In the genomic region with DNA sequence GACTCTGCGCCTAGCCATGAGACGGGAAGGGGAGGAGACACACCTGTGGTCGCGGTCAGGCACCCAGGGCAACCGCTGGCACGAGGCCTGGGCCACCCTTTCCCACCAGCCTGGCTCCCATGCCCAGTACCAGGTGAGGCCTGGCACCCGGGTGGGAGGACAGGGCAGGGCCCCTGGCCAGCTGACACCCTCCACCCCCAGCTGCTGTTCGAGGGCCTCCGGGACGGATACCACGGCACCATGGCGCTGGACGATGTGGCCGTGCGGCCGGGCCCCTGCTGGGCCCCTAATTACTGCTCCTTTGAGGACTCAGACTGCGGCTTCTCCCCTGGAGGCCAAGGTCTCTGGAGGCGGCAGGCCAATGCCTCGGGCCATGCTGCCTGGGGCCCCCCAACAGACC, we compare ENCODE assay signal across 21 cellular contexts. TPM values are rescaled to one million over a fixed set of nuclear protein-coding genes. Genes with fewer than 3 reads are reported as not detected.
DNase-seq lines count a peak whose midpoint lies in the region; ATAC-seq, FAIRE-seq and TF ChIP-seq lines count a peak whose summit lies in the region.
"Had no signal": no experiment of that assay in that cellular context is flagged by ENCODE, and none has a peak within 500 bp of the region (broad histone marks: within the 10 kb centered on the region; RNA-seq: fewer than 3 reads in every experiment).

No MANE protein-coding gene starts in this region.

- TF ChIP-seq POLR2A in HepG2 (IDR thresholded peaks at IDR 0.05; ENCODE audit: insufficient read depth in 1 of 2, low read depth in 2 of 2, low read length in 2 of 2) = no peak

- ATAC-seq in T-helper 17 cell (no peak), HepG2 (no peak), HG03521 (IDR thresholded peaks at IDR 0.05; ENCODE audit: unreplicated experiment) (no peak)
- no peak for ATAC-seq in stimulated activated naive B cell treated with anti-CD40 and anti-IgM and Interleukin-4, amounts not matched to agents 10 μg/mL and 1 μg/mL and 100 μg/mL, for 72 hours (replicated peaks)
- ATAC-seq: naive thymus-derived CD8-positive, alpha-beta T cell had no signal

- CTCF ChIA-PET in activated naive CD4-positive, alpha-beta T cell treated with anti-CD3 and anti-CD28 coated beads, Interleukin-2, amount 10 ng/mL, durations not matched to agents 7 days and 5 days (lab: Charles Lee) = no interaction called here
- CTCF ChIA-PET in HepG2 (lab: Yijun Ruan, JAX; ENCODE audit: low intra/inter-chr PET ratio, low total read pairs) = no interaction called here

- peaks cover 26% of the 10 kb centered on the region for H3K4me1 ChIP-seq in HepG2 (ENCODE audit: insufficient read depth, low read length)

- no peak overlapping the region for H3K4me3 Mint-ChIP-seq in activated naive CD4-positive, alpha-beta T cell treated with anti-CD3 and anti-CD28 coated beads, Interleukin-2, amount 10 ng/mL, durations not matched to agents 7 days and 5 days
- H3K4me3 Mint-ChIP-seq in T-helper 17 cell = no peak overlapping the region
- no peak overlapping the region for H3K4me3 Mint-ChIP-seq in stimulated activated naive B cell treated with anti-CD40 and anti-IgM and Interleukin-4, amounts not matched to agents 10 μg/mL and 1 μg/mL and 100 μg/mL, for 72 hours
- H3K4me3 Mint-ChIP-seq: activated CD4-positive, alpha-beta T cell treated with anti-CD3 and anti-CD28 coated beads, Interleukin-2, amount 10 ng/mL, durations not matched to agents 7 days and 5 days; activated naive CD4-positive, alpha-beta T cell treated with anti-CD3 and anti-CD28 coated beads, Interleukin-2, amount 50 U/mL, for 24 hours; CD4-positive, alpha-beta T cell; naive thymus-derived CD8-positive, alpha-beta T cell had no signal

- POLR2A ChIA-PET in HepG2 (lab: Yijun Ruan, JAX) = interaction anchor here (1.1 to 5.0 kb wide), 3 partner anchors 9 to 25 kb away, joined by 3 to 29 read pairs (median 5); partner anchors contain the start of gene EDF1

- TF ChIP-seq CTCF in HepG2 (CRISPR knock-in tag; IDR thresholded peaks at IDR 0.05) = no peak

- peak; percentile 10 for DNase-seq in activated naive CD4-positive, alpha-beta T cell treated with anti-CD3 and anti-CD28 coated beads, Interleukin-2, amount 50 U/mL, for 16 hours
- no peak for DNase-seq in activated naive CD4-positive, alpha-beta T cell treated with anti-CD3 and anti-CD28 coated beads, Interleukin-2, amount 10 ng/mL, durations not matched to agents 7 days and 5 days
- peak in 2 of 3 donors; percentile 1 to 9 for DNase-seq in T-helper 17 cell
- DNase-seq in HepG2 (ENCODE audit: low spot score) = no peak
- no peak for DNase-seq in stimulated activated naive B cell treated with anti-CD40 and anti-IgM and Interleukin-4, amounts not matched to agents 10 μg/mL and 1 μg/mL and 100 μg/mL, for 72 hours
- no peak for DNase-seq in NCI-H2107 (lab: John Stamatoyannopoulos, UW)
- no peak for DNase-seq in cerebellar nuclear complex (lab: John Stamatoyannopoulos, UW)
- DNase-seq: activated CD4-positive, alpha-beta T cell treated with anti-CD3 and anti-CD28 coated beads, Interleukin-2, amount 10 ng/mL, durations not matched to agents 7 days and 5 days; CD4-positive, alpha-beta T cell; mammary epithelial cell; NCI-H510A; stimulated activated CD4-positive, alpha-beta T cell treated with anti-CD3 and anti-CD28 coated beads, Interleukin-4, amount 100 ng/mL, for 4 hours; SW 1271 had no signal

- in situ Hi-C loops in HepG2 (cut with HindIII; ENCODE audit: extremely low pct_ligation_motif_present, low pct_unique_long_range_greater_than_20kb) = no loop called here

- H3K27me3 ChIP-seq in HepG2 (ENCODE audit: control insufficient read depth in 1 of 2, insufficient read depth in 2 of 2, low read length in 2 of 2) = no peaks in the 10 kb centered on the region
- H3K27me3 ChIP-seq: suprapubic skin had no signal

- H3K9me3 Mint-ChIP-seq in activated naive CD4-positive, alpha-beta T cell treated with anti-CD3 and anti-CD28 coated beads, Interleukin-2, amount 10 ng/mL, durations not matched to agents 7 days and 5 days = no peaks in the 10 kb centered on the region
- no peaks in the 10 kb centered on the region for H3K9me3 Mint-ChIP-seq in stimulated activated naive B cell treated with anti-CD40 and anti-IgM and Interleukin-4, amounts not matched to agents 10 μg/mL and 1 μg/mL and 100 μg/mL, for 72 hours
- H3K9me3 Mint-ChIP-seq: activated CD4-positive, alpha-beta T cell treated with anti-CD3 and anti-CD28 coated beads, Interleukin-2, amount 10 ng/mL, durations not matched to agents 7 days and 5 days; activated naive CD4-positive, alpha-beta T cell treated with anti-CD3 and anti-CD28 coated beads, Interleukin-2, amount 50 U/mL, for 24 hours; CD4-positive, alpha-beta T cell; naive thymus-derived CD8-positive, alpha-beta T cell had no signal

- H3K27ac ChIP-seq in HepG2 (ENCODE audit: extremely low read length, insufficient read depth, low read length) = no peak overlapping the region
- H3K27ac ChIP-seq: coronary artery, KMS-11, suprapubic skin had no signal

- no peaks in the 10 kb centered on the region for H3K9me3 ChIP-seq in T-helper 17 cell (ENCODE audit: control insufficient read depth, low read length, poor library complexity, severe bottlenecking)
- H3K9me3 ChIP-seq in HepG2 (ENCODE audit: low read length) = no peaks in the 10 kb centered on the region
- H3K9me3 ChIP-seq: suprapubic skin had no signal

- FAIRE-seq in HepG2 (lab: Jason Lieb, UNC) = no peak
- FAIRE-seq: TTC549 had no signal

- H3K79me2 ChIP-seq in HepG2 (ENCODE audit: insufficient read depth, low read length) = no peaks in the 10 kb centered on the region

- H3K27me3 Mint-ChIP-seq in activated naive CD4-positive, alpha-beta T cell treated with anti-CD3 and anti-CD28 coated beads, Interleukin-2, amount 10 ng/mL, durations not matched to agents 7 days and 5 days = no peaks in the 10 kb centered on the region
- no peaks in the 10 kb centered on the region for H3K27me3 Mint-ChIP-seq in T-helper 17 cell
- no peaks in the 10 kb centered on the region for H3K27me3 Mint-ChIP-seq in stimulated activated naive B cell treated with anti-CD40 and anti-IgM and Interleukin-4, amounts not matched to agents 10 μg/mL and 1 μg/mL and 100 μg/mL, for 72 hours
- H3K27me3 Mint-ChIP-seq: activated CD4-positive, alpha-beta T cell treated with anti-CD3 and anti-CD28 coated beads, Interleukin-2, amount 10 ng/mL, durations not matched to agents 7 days and 5 days; activated naive CD4-positive, alpha-beta T cell treated with anti-CD3 and anti-CD28 coated beads, Interleukin-2, amount 50 U/mL, for 24 hours; CD4-positive, alpha-beta T cell; naive thymus-derived CD8-positive, alpha-beta T cell had no signal

- no peak overlapping the region for H3K4me3 ChIP-seq in HepG2 (replicated peaks in 1 of 3; ENCODE audit: insufficient read depth in 1 of 3, low read depth in 2 of 3, low read length in 3 of 3)
- H3K4me3 ChIP-seq: coronary artery, skin epidermis, suprapubic skin had no signal

- WGBS in HepG2 (ENCODE audit: low lambda C conversion rate) = 93% methylated on average over 6 of the region's 19 CpGs

- H4K20me1 ChIP-seq in HepG2 (ENCODE audit: insufficient read depth, low read length) = no peaks in the 10 kb centered on the region

- peaks cover 3% of the 10 kb centered on the region for H3K36me3 Mint-ChIP-seq in activated naive CD4-positive, alpha-beta T cell treated with anti-CD3 and anti-CD28 coated beads, Interleukin-2, amount 10 ng/mL, durations not matched to agents 7 days and 5 days
- H3K36me3 Mint-ChIP-seq in T-helper 17 cell (ENCODE audit: low read depth) = no peaks in the 10 kb centered on the region
- peaks cover 4 to 10% of the 10 kb centered on the region in 2 donors for H3K36me3 Mint-ChIP-seq in stimulated activated naive B cell treated with anti-CD40 and anti-IgM and Interleukin-4, amounts not matched to agents 10 μg/mL and 1 μg/mL and 100 μg/mL, for 72 hours
- H3K36me3 Mint-ChIP-seq: activated naive CD4-positive, alpha-beta T cell treated with anti-CD3 and anti-CD28 coated beads, Interleukin-2, amount 50 U/mL, for 24 hours had no signal

- H2AFZ ChIP-seq in HepG2 (ENCODE audit: low read length) = no peak overlapping the region

- no peak overlapping the region for H3K9ac ChIP-seq in HepG2 (ENCODE audit: insufficient read depth, low read depth, low read length)
- H3K9ac ChIP-seq: KMS-11 had no signal

- no peaks in the 10 kb centered on the region for H3K4me1 Mint-ChIP-seq in activated naive CD4-positive, alpha-beta T cell treated with anti-CD3 and anti-CD28 coated beads, Interleukin-2, amount 10 ng/mL, durations not matched to agents 7 days and 5 days
- no peaks in the 10 kb centered on the region for H3K4me1 Mint-ChIP-seq in T-helper 17 cell
- peaks cover 4 to 10% of the 10 kb centered on the region in 2 donors for H3K4me1 Mint-ChIP-seq in stimulated activated naive B cell treated with anti-CD40 and anti-IgM and Interleukin-4, amounts not matched to agents 10 μg/mL and 1 μg/mL and 100 μg/mL, for 72 hours
- H3K4me1 Mint-ChIP-seq: activated CD4-positive, alpha-beta T cell treated with anti-CD3 and anti-CD28 coated beads, Interleukin-2, amount 10 ng/mL, durations not matched to agents 7 days and 5 days; activated naive CD4-positive, alpha-beta T cell treated with anti-CD3 and anti-CD28 coated beads, Interleukin-2, amount 50 U/mL, for 24 hours had no signal

- H3K27ac Mint-ChIP-seq in activated naive CD4-positive, alpha-beta T cell treated with anti-CD3 and anti-CD28 coated beads, Interleukin-2, amount 10 ng/mL, durations not matched to agents 7 days and 5 days = no peak overlapping the region
- H3K27ac Mint-ChIP-seq in T-helper 17 cell = no peak overlapping the region
- peak overlapping the region; percentile 84 for H3K27ac Mint-ChIP-seq in stimulated activated naive B cell treated with anti-CD40 and anti-IgM and Interleukin-4, amounts not matched to agents 10 μg/mL and 1 μg/mL and 100 μg/mL, for 72 hours
- H3K27ac Mint-ChIP-seq: activated CD4-positive, alpha-beta T cell treated with anti-CD3 and anti-CD28 coated beads, Interleukin-2, amount 10 ng/mL, durations not matched to agents 7 days and 5 days; activated naive CD4-positive, alpha-beta T cell treated with anti-CD3 and anti-CD28 coated beads, Interleukin-2, amount 50 U/mL, for 24 hours; CD4-positive, alpha-beta T cell; naive thymus-derived CD8-positive, alpha-beta T cell had no signal

- no peak overlapping the region for H3K4me2 ChIP-seq in HepG2 (ENCODE audit: low read depth, low read length)
- H3K4me2 ChIP-seq: KMS-11 had no signal

- TF ChIP-seq EP300 in HepG2 (IDR thresholded peaks at IDR 0.05; ENCODE audit: low read depth in 2 of 2, low read length in 2 of 2) (no peak), HepG2 (CRISPR knock-in tag; IDR thresholded peaks at IDR 0.05; ENCODE audit: borderline replicate concordance) (no peak)

- no peak for TF ChIP-seq RAD21 in HepG2 (CRISPR knock-in tag; IDR thresholded peaks at IDR 0.05)

- no TSS peak for BruUV-seq in HepG2 (replicated peaks; lab: Mats Ljungman, UMichigan)

- H3K36me3 ChIP-seq in HepG2 (replicated peaks in 1 of 2; ENCODE audit: control insufficient read depth in 1 of 2, insufficient read depth in 2 of 2, low read length in 2 of 2) = peaks cover 7 to 16% of the 10 kb centered on the region in 2 experiments

- intact Hi-C loops in HepG2 (cut with micrococcal nuclease; ENCODE audit: unreplicated experiment) = no loop called here

RNA-seq across cellular contexts. Expression of gene MAMDC4, which starts 5.0 kb away (rescaled TPM):
- total RNA-seq in T-helper 17 cell (1 to 10 TPM; 3.4 TPM), HepG2 (2016; rRNA removed; fragmentation: Illumina TruSeq; extraction: Trizol) (1.2 and 6.0 TPM in 2 replicates)
- 1.7 and 2.2 TPM in 2 replicates for total RNA-seq in HepG2 (2016; cell fraction: cytosol; rRNA removed; fragmentation: Illumina TruSeq; extraction: Trizol; ENCODE audit: low read depth)
- 1.0 and 7.5 TPM in 2 replicates for total RNA-seq in HepG2 (2016; cell fraction: insoluble cytoplasmic fraction; rRNA removed; fragmentation: Illumina TruSeq; extraction: Trizol)
- 0.83 and 1.1 TPM in 2 replicates for total RNA-seq in HepG2 (2016; cell fraction: membrane; rRNA removed; fragmentation: Illumina TruSeq; extraction: Trizol)
- 7.7 and 10.7 TPM in 2 replicates for total RNA-seq in HepG2 (2016; cell fraction: nucleus; rRNA removed; fragmentation: Illumina TruSeq; extraction: Trizol)
- polyA plus RNA-seq in HepG2 (2011; rRNA removed) = 6.8 and 7.9 TPM in 2 replicates
- 1.2 and 2.6 TPM in 2 replicates for polyA plus RNA-seq in HepG2 (2011; cell fraction: cytosol; rRNA removed)
- polyA plus RNA-seq in HepG2 (2011; cell fraction: nucleus; rRNA removed) = 170 and 232 TPM in 2 replicates
- 6.5 and 6.7 TPM in 2 replicates for polyA plus RNA-seq in HepG2 (2012)
- polyA plus RNA-seq in HepG2 (2016; cell fraction: cytosol; fragmentation: Illumina TruSeq; extraction: Trizol; ENCODE audit: low read depth) = 0.48 and 0.49 TPM in 2 replicates
- 1.2 and 1.3 TPM in 2 replicates for polyA plus RNA-seq in HepG2 (2016; cell fraction: insoluble cytoplasmic fraction; fragmentation: Illumina TruSeq; extraction: Trizol; ENCODE audit: low read depth)
- 0.57 and 0.68 TPM in 2 replicates for polyA plus RNA-seq in HepG2 (2016; cell fraction: membrane; fragmentation: Illumina TruSeq; extraction: Trizol; ENCODE audit: low read depth)
- 32.1 and 33.9 TPM in 2 replicates for polyA plus RNA-seq in HepG2 (2016; cell fraction: nucleus; fragmentation: Illumina TruSeq; extraction: Trizol; ENCODE audit: insufficient read depth, low read depth)
- 0.96 and 2.4 TPM in 2 replicates for polyA minus RNA-seq in HepG2 (2011; rRNA and poly(A)+ RNA removed; ENCODE audit: low replicate concordance)
- 0.69 and 1.2 TPM in 2 replicates for polyA minus RNA-seq in HepG2 (2011; cell fraction: cytosol; rRNA and poly(A)+ RNA removed)
- 8.8 and 10.9 TPM in 2 replicates for polyA minus RNA-seq in HepG2 (2011; cell fraction: nucleus; rRNA and poly(A)+ RNA removed)

RNA-seq across cellular contexts. Expression of gene PHPT1, which starts 8.0 kb away (rescaled TPM):
- total RNA-seq in T-helper 17 cell = 10 to 100 TPM; 33.8 to 36.2 TPM
- total RNA-seq in HepG2 (2016; rRNA removed; fragmentation: Illumina TruSeq; extraction: Trizol) = 155 and 192 TPM in 2 replicates
- total RNA-seq in HepG2 (2016; cell fraction: cytosol; rRNA removed; fragmentation: Illumina TruSeq; extraction: Trizol; ENCODE audit: low read depth) = 102 and 115 TPM in 2 replicates
- total RNA-seq in HepG2 (2016; cell fraction: insoluble cytoplasmic fraction; rRNA removed; fragmentation: Illumina TruSeq; extraction: Trizol) = 166 and 201 TPM in 2 replicates
- total RNA-seq in HepG2 (2016; cell fraction: membrane; rRNA removed; fragmentation: Illumina TruSeq; extraction: Trizol) = 119 and 147 TPM in 2 replicates
- 76.8 and 86.8 TPM in 2 replicates for total RNA-seq in HepG2 (2016; cell fraction: nucleus; rRNA removed; fragmentation: Illumina TruSeq; extraction: Trizol)
- 184 and 189 TPM in 2 replicates for polyA plus RNA-seq in HepG2 (2011; rRNA removed)
- polyA plus RNA-seq in HepG2 (2011; cell fraction: cytosol; rRNA removed) = 184 and 289 TPM in 2 replicates
- 352 and 483 TPM in 2 replicates for polyA plus RNA-seq in HepG2 (2011; cell fraction: nucleus; rRNA removed)
- polyA plus RNA-seq in HepG2 (2012) = 109 and 121 TPM in 2 replicates
- polyA plus RNA-seq in HepG2 (2016; cell fraction: cytosol; fragmentation: Illumina TruSeq; extraction: Trizol; ENCODE audit: low read depth) = 97.4 and 122 TPM in 2 replicates
- polyA plus RNA-seq in HepG2 (2016; cell fraction: insoluble cytoplasmic fraction; fragmentation: Illumina TruSeq; extraction: Trizol; ENCODE audit: low read depth) = 136 and 146 TPM in 2 replicates
- polyA plus RNA-seq in HepG2 (2016; cell fraction: membrane; fragmentation: Illumina TruSeq; extraction: Trizol; ENCODE audit: low read depth) = 95.2 and 109 TPM in 2 replicates
- 167 and 176 TPM in 2 replicates for polyA plus RNA-seq in HepG2 (2016; cell fraction: nucleus; fragmentation: Illumina TruSeq; extraction: Trizol; ENCODE audit: insufficient read depth, low read depth)
- polyA minus RNA-seq in HepG2 (2011; rRNA and poly(A)+ RNA removed; ENCODE audit: low replicate concordance) = 32.0 and 34.3 TPM in 2 replicates
- polyA minus RNA-seq in HepG2 (2011; cell fraction: cytosol; rRNA and poly(A)+ RNA removed) = 21.5 and 26.7 TPM in 2 replicates
- polyA minus RNA-seq in HepG2 (2011; cell fraction: nucleus; rRNA and poly(A)+ RNA removed) = 33.4 and 39.9 TPM in 2 replicates

RNA-seq across cellular contexts. Expression of gene EDF1, which starts 8.9 kb away (rescaled TPM):
- total RNA-seq in T-helper 17 cell (100 to 1,000 TPM; 212 to 224 TPM), HepG2 (2016; rRNA removed; fragmentation: Illumina TruSeq; extraction: Trizol) (379 and 474 TPM in 2 replicates)
- total RNA-seq in HepG2 (2016; cell fraction: cytosol; rRNA removed; fragmentation: Illumina TruSeq; extraction: Trizol; ENCODE audit: low read depth) = 152 and 180 TPM in 2 replicates
- 390 and 529 TPM in 2 replicates for total RNA-seq in HepG2 (2016; cell fraction: insoluble cytoplasmic fraction; rRNA removed; fragmentation: Illumina TruSeq; extraction: Trizol)
- total RNA-seq in HepG2 (2016; cell fraction: membrane; rRNA removed; fragmentation: Illumina TruSeq; extraction: Trizol) = 186 and 193 TPM in 2 replicates
- 157 and 160 TPM in 2 replicates for total RNA-seq in HepG2 (2016; cell fraction: nucleus; rRNA removed; fragmentation: Illumina TruSeq; extraction: Trizol)
- polyA plus RNA-seq in HepG2 (2011; rRNA removed) = 235 and 269 TPM in 2 replicates
- polyA plus RNA-seq in HepG2 (2011; cell fraction: cytosol; rRNA removed) = 392 and 430 TPM in 2 replicates
- 129 and 177 TPM in 2 replicates for polyA plus RNA-seq in HepG2 (2011; cell fraction: nucleus; rRNA removed)
- 257 and 326 TPM in 2 replicates for polyA plus RNA-seq in HepG2 (2012)
- polyA plus RNA-seq in HepG2 (2016; cell fraction: cytosol; fragmentation: Illumina TruSeq; extraction: Trizol; ENCODE audit: low read depth) = 191 and 202 TPM in 2 replicates
- 553 and 620 TPM in 2 replicates for polyA plus RNA-seq in HepG2 (2016; cell fraction: insoluble cytoplasmic fraction; fragmentation: Illumina TruSeq; extraction: Trizol; ENCODE audit: low read depth)
- 198 and 200 TPM in 2 replicates for polyA plus RNA-seq in HepG2 (2016; cell fraction: membrane; fragmentation: Illumina TruSeq; extraction: Trizol; ENCODE audit: low read depth)
- 307 and 322 TPM in 2 replicates for polyA plus RNA-seq in HepG2 (2016; cell fraction: nucleus; fragmentation: Illumina TruSeq; extraction: Trizol; ENCODE audit: insufficient read depth, low read depth)
- 34.3 and 99.7 TPM in 2 replicates for polyA minus RNA-seq in HepG2 (2011; rRNA and poly(A)+ RNA removed; ENCODE audit: low replicate concordance)
- 87.8 and 91.0 TPM in 2 replicates for polyA minus RNA-seq in HepG2 (2011; cell fraction: cytosol; rRNA and poly(A)+ RNA removed)
- polyA minus RNA-seq in HepG2 (2011; cell fraction: nucleus; rRNA and poly(A)+ RNA removed) = 84.2 and 94.6 TPM in 2 replicates

RNA-seq across cellular contexts. Expression of gene AJM1, which starts 14.9 kb away (rescaled TPM):
- total RNA-seq in T-helper 17 cell (1 to 10 TPM; 2.9 to 3.7 TPM), HepG2 (2016; rRNA removed; fragmentation: Illumina TruSeq; extraction: Trizol) (0.48 and 1.1 TPM in 2 replicates)
- total RNA-seq in HepG2 (2016; cell fraction: cytosol; rRNA removed; fragmentation: Illumina TruSeq; extraction: Trizol; ENCODE audit: low read depth) = 0.61 and 0.71 TPM in 2 replicates
- total RNA-seq in HepG2 (2016; cell fraction: insoluble cytoplasmic fraction; rRNA removed; fragmentation: Illumina TruSeq; extraction: Trizol) = 0.30 and 1.00 TPM in 2 replicates
- total RNA-seq in HepG2 (2016; cell fraction: membrane; rRNA removed; fragmentation: Illumina TruSeq; extraction: Trizol) = 0.59 and 0.90 TPM in 2 replicates
- total RNA-seq in HepG2 (2016; cell fraction: nucleus; rRNA removed; fragmentation: Illumina TruSeq; extraction: Trizol) = 1.0 TPM in 2 replicates
- 1.2 and 1.4 TPM in 2 replicates for polyA plus RNA-seq in HepG2 (2011; rRNA removed)
- polyA plus RNA-seq in HepG2 (2011; cell fraction: cytosol; rRNA removed) = 0.45 and 0.97 TPM in 2 replicates
- polyA plus RNA-seq in HepG2 (2011; cell fraction: nucleus; rRNA removed) = 22.1 and 27.9 TPM in 2 replicates
- 2.2 TPM in 2 replicates for polyA plus RNA-seq in HepG2 (2012)
- 0.40 and 0.78 TPM in 2 replicates for polyA plus RNA-seq in HepG2 (2016; cell fraction: cytosol; fragmentation: Illumina TruSeq; extraction: Trizol; ENCODE audit: low read depth)
- 0.61 and 0.74 TPM in 2 replicates for polyA plus RNA-seq in HepG2 (2016; cell fraction: insoluble cytoplasmic fraction; fragmentation: Illumina TruSeq; extraction: Trizol; ENCODE audit: low read depth)
- 0.52 and 0.76 TPM in 2 replicates for polyA plus RNA-seq in HepG2 (2016; cell fraction: membrane; fragmentation: Illumina TruSeq; extraction: Trizol; ENCODE audit: low read depth)
- 4.1 and 4.6 TPM in 2 replicates for polyA plus RNA-seq in HepG2 (2016; cell fraction: nucleus; fragmentation: Illumina TruSeq; extraction: Trizol; ENCODE audit: insufficient read depth, low read depth)
- polyA minus RNA-seq in HepG2 (2011; rRNA and poly(A)+ RNA removed; ENCODE audit: low replicate concordance) = 0.77 and 1.1 TPM in 2 replicates
- polyA minus RNA-seq in HepG2 (2011; cell fraction: cytosol; rRNA and poly(A)+ RNA removed) = 1.5 and 1.8 TPM in 2 replicates
- polyA minus RNA-seq in HepG2 (2011; cell fraction: nucleus; rRNA and poly(A)+ RNA removed) = 3.0 and 3.3 TPM in 2 replicates

RNA-seq across cellular contexts. Expression of gene TRAF2, which starts 29.1 kb away (rescaled TPM):
- total RNA-seq in T-helper 17 cell (10 to 100 TPM; 20.8 to 21.4 TPM), HepG2 (2016; rRNA removed; fragmentation: Illumina TruSeq; extraction: Trizol) (13.4 and 13.6 TPM in 2 replicates)
- 2.6 and 2.9 TPM in 2 replicates for total RNA-seq in HepG2 (2016; cell fraction: cytosol; rRNA removed; fragmentation: Illumina TruSeq; extraction: Trizol; ENCODE audit: low read depth)
- total RNA-seq in HepG2 (2016; cell fraction: insoluble cytoplasmic fraction; rRNA removed; fragmentation: Illumina TruSeq; extraction: Trizol) = 12.1 and 13.9 TPM in 2 replicates
- 4.8 and 6.0 TPM in 2 replicates for total RNA-seq in HepG2 (2016; cell fraction: membrane; rRNA removed; fragmentation: Illumina TruSeq; extraction: Trizol)
- total RNA-seq in HepG2 (2016; cell fraction: nucleus; rRNA removed; fragmentation: Illumina TruSeq; extraction: Trizol) = 10.7 and 13.3 TPM in 2 replicates
- 12.4 and 15.5 TPM in 2 replicates for polyA plus RNA-seq in HepG2 (2011; rRNA removed)
- polyA plus RNA-seq in HepG2 (2011; cell fraction: cytosol; rRNA removed) = 8.6 and 12.5 TPM in 2 replicates
- 30.8 and 35.5 TPM in 2 replicates for polyA plus RNA-seq in HepG2 (2011; cell fraction: nucleus; rRNA removed)
- polyA plus RNA-seq in HepG2 (2012) = 7.0 and 8.7 TPM in 2 replicates
- 1.7 and 2.3 TPM in 2 replicates for polyA plus RNA-seq in HepG2 (2016; cell fraction: cytosol; fragmentation: Illumina TruSeq; extraction: Trizol; ENCODE audit: low read depth)
- 11.2 and 13.9 TPM in 2 replicates for polyA plus RNA-seq in HepG2 (2016; cell fraction: insoluble cytoplasmic fraction; fragmentation: Illumina TruSeq; extraction: Trizol; ENCODE audit: low read depth)
- polyA plus RNA-seq in HepG2 (2016; cell fraction: membrane; fragmentation: Illumina TruSeq; extraction: Trizol; ENCODE audit: low read depth) = 3.5 and 4.0 TPM in 2 replicates
- polyA plus RNA-seq in HepG2 (2016; cell fraction: nucleus; fragmentation: Illumina TruSeq; extraction: Trizol; ENCODE audit: insufficient read depth, low read depth) = 24.7 and 26.6 TPM in 2 replicates
- 25.6 and 44.8 TPM in 2 replicates for polyA minus RNA-seq in HepG2 (2011; rRNA and poly(A)+ RNA removed; ENCODE audit: low replicate concordance)
- 10.1 and 12.2 TPM in 2 replicates for polyA minus RNA-seq in HepG2 (2011; cell fraction: cytosol; rRNA and poly(A)+ RNA removed)
- polyA minus RNA-seq in HepG2 (2011; cell fraction: nucleus; rRNA and poly(A)+ RNA removed) = 13.0 and 15.2 TPM in 2 replicates

Comparison
In these comparisons a context has a peak if more than half of its experiments do, and no peak if none do; other contexts are left out.
1. DNase-seq: peak in activated naive CD4-positive, alpha-beta T cell treated with anti-CD3 and anti-CD28 coated beads, Interleukin-2, amount 50 U/mL, for 16 hours (single experiment) and T-helper 17 cell (2 of 3); none in activated naive CD4-positive, alpha-beta T cell treated with anti-CD3 and anti-CD28 coated beads, Interleukin-2, amount 10 ng/mL, durations not matched to agents 7 days and 5 days (single experiment), HepG2 (single experiment), stimulated activated naive B cell treated with anti-CD40 and anti-IgM and Interleukin-4, amounts not matched to agents 10 μg/mL and 1 μg/mL and 100 μg/mL, for 72 hours (single experiment), NCI-H2107 (single experiment) and cerebellar nuclear complex (0 of 2).